8 cellular contexts compared by ENCODE assay signal in genomic region chr6:2931970-2932748, GRCh38. TPM values are rescaled to one million over a fixed set of nuclear protein-coding genes. Genes with fewer than 3 reads are reported as not detected.
A peak's percentile ranks its signal among the peaks of the same experiment; 100 is the strongest.
DNase-seq lines count a peak whose midpoint lies in the region; ATAC-seq, FAIRE-seq and TF ChIP-seq lines count a peak whose summit lies in the region.

No MANE protein-coding gene starts in this region.

- TF ChIP-seq CTCF in GM12865 (IDR thresholded peaks at IDR 0.05; ENCODE audit: insufficient read depth, low read depth, low read length, missing control alignments) = peak; percentile 99
- peak; percentile 91 for TF ChIP-seq CTCF in astrocyte (IDR thresholded peaks at IDR 0.05; ENCODE audit: insufficient read depth, low read depth, low read length)
- TF ChIP-seq CTCF in hepatocyte (IDR thresholded peaks at IDR 0.05; ENCODE audit: poor library complexity) = peak; percentile 89
- peak; percentile 87 to 98 (median 91) for TF ChIP-seq CTCF in gastrocnemius medialis (IDR thresholded peaks at IDR 0.05 in 4 of 5, conservative IDR thresholded peaks at IDR 0.05 in 1 of 5)

- H3K27ac Mint-ChIP-seq in T-helper 2 cell treated with Interferon-gamma antibody and Interleukin-4, amounts not matched to agents 5 μg/mL and 100 μg/mL, for 36 hours = peak overlapping the region; percentile 73
- peak overlapping the region; percentile 41 for H3K27ac Mint-ChIP-seq in astrocyte (ENCODE audit: unreplicated experiment)

- peak overlapping the region; percentile 16 for H2AFZ ChIP-seq in astrocyte (ENCODE audit: low read depth, low read length)
- H2AFZ ChIP-seq in hepatocyte = no peak overlapping the region

- FAIRE-seq in astrocyte (lab: Jason Lieb, UNC) = no peak

- 22% methylated on average over 11 of the region's 11 CpGs for WGBS in hepatocyte (ENCODE audit: low lambda C conversion rate, missing lambda C conversion rate)

- H3K36me3 ChIP-seq in astrocyte (ENCODE audit: insufficient read depth, low read length) (no peaks in the 10 kb centered on the region), hepatocyte (replicated peaks; ENCODE audit: insufficient read depth, low read depth) (no peaks in the 10 kb centered on the region), gastrocnemius medialis (no peaks in the 10 kb centered on the region)

- ATAC-seq in HG02885 (IDR thresholded peaks at IDR 0.05; ENCODE audit: poor library complexity, unreplicated experiment) = peak; percentile 81
- ATAC-seq in gastrocnemius medialis = peak; percentile 99 to 100
- no peak for ATAC-seq in GM21360 (IDR thresholded peaks at IDR 0.05; ENCODE audit: unreplicated experiment)

- peaks cover 21% of the 10 kb centered on the region for H3K4me1 Mint-ChIP-seq in T-helper 2 cell treated with Interferon-gamma antibody and Interleukin-4, amounts not matched to agents 5 μg/mL and 100 μg/mL, for 36 hours (ENCODE audit: low read depth)
- no peaks in the 10 kb centered on the region for H3K4me1 Mint-ChIP-seq in astrocyte (ENCODE audit: low read depth, unreplicated experiment)

- in situ Hi-C loops in gastrocnemius medialis (cut with MboI; ENCODE audit: low sequenced_read_pairs in 4 of 4) = loop anchor here (5.0 to 10.0 kb wide), 3 partner anchors 85 to 147 kb away; partner anchors contain the start of gene SERPINB1 (in 2 of the 4)

- no peak overlapping the region for H3K9ac ChIP-seq in astrocyte (ENCODE audit: low read length)

- H3K4me1 ChIP-seq in astrocyte (ENCODE audit: insufficient read depth, low read length) (no peaks in the 10 kb centered on the region), hepatocyte (ENCODE audit: insufficient read depth) (no peaks in the 10 kb centered on the region), gastrocnemius medialis (peaks cover 4 to 5% of the 10 kb centered on the region in 2 donors)

- TF ChIP-seq POLR2A in gastrocnemius medialis (IDR thresholded peaks at IDR 0.05) = no peak

- H4K20me1 ChIP-seq in astrocyte (ENCODE audit: insufficient read depth, low read length) (no peaks in the 10 kb centered on the region), hepatocyte (ENCODE audit: insufficient read depth, poor library complexity, severe bottlenecking) (no peaks in the 10 kb centered on the region)

- peaks cover 12% of the 10 kb centered on the region for H3K36me3 Mint-ChIP-seq in T-helper 2 cell treated with Interferon-gamma antibody and Interleukin-4, amounts not matched to agents 5 μg/mL and 100 μg/mL, for 36 hours (ENCODE audit: low read depth)
- no peaks in the 10 kb centered on the region for H3K36me3 Mint-ChIP-seq in astrocyte (ENCODE audit: low read depth, unreplicated experiment)

- intact Hi-C loops in gastrocnemius medialis (cut with DNase I; ENCODE audit: low total_unique reads) = loop anchor here (1.0 kb wide), 2 partner anchors 86 to 141 kb away; no protein-coding TSS in a partner anchor

- no peaks in the 10 kb centered on the region for H3K27me3 Mint-ChIP-seq in T-helper 2 cell treated with Interferon-gamma antibody and Interleukin-4, amounts not matched to agents 5 μg/mL and 100 μg/mL, for 36 hours (ENCODE audit: low read depth)
- peaks cover 8% of the 10 kb centered on the region for H3K27me3 Mint-ChIP-seq in astrocyte (ENCODE audit: low read depth, unreplicated experiment)

- H3K27me3 ChIP-seq in astrocyte (ENCODE audit: insufficient read depth, low read length) = peaks cover 3% of the 10 kb centered on the region
- no peaks in the 10 kb centered on the region for H3K27me3 ChIP-seq in hepatocyte
- no peaks in the 10 kb centered on the region for H3K27me3 ChIP-seq in gastrocnemius medialis

- H3K79me2 ChIP-seq in astrocyte (ENCODE audit: insufficient read depth, low read length) (no peaks in the 10 kb centered on the region), hepatocyte (no peaks in the 10 kb centered on the region)

- no peak overlapping the region for H3K4me3 ChIP-seq in GM12865 (ENCODE audit: low read depth, low read length)
- no peak overlapping the region for H3K4me3 ChIP-seq in astrocyte (ENCODE audit: insufficient read depth, low read depth, low read length)
- H3K4me3 ChIP-seq in hepatocyte = no peak overlapping the region
- H3K4me3 ChIP-seq in gastrocnemius medialis = peak overlapping the region in 1 of 4 donors; percentile 6

- peaks cover 17% of the 10 kb centered on the region for H3K9me3 Mint-ChIP-seq in T-helper 2 cell treated with Interferon-gamma antibody and Interleukin-4, amounts not matched to agents 5 μg/mL and 100 μg/mL, for 36 hours
- peaks cover 3% of the 10 kb centered on the region for H3K9me3 Mint-ChIP-seq in astrocyte (ENCODE audit: unreplicated experiment)

- no peak overlapping the region for H3K4me2 ChIP-seq in astrocyte (ENCODE audit: low read length)
- peak overlapping the region; percentile 72 for H3K4me2 ChIP-seq in hepatocyte

- H3K9me2 ChIP-seq in hepatocyte (replicated peaks; ENCODE audit: insufficient read depth) = no peaks in the 10 kb centered on the region

- no peaks in the 10 kb centered on the region for H3K9me3 ChIP-seq in astrocyte (ENCODE audit: insufficient read depth, low read depth, low read length)
- H3K9me3 ChIP-seq in hepatocyte (ENCODE audit: low read depth) = no peaks in the 10 kb centered on the region
- no peaks in the 10 kb centered on the region for H3K9me3 ChIP-seq in gastrocnemius medialis

- peak overlapping the region; percentile 39 for H3K4me3 Mint-ChIP-seq in T-helper 2 cell treated with Interferon-gamma antibody and Interleukin-4, amounts not matched to agents 5 μg/mL and 100 μg/mL, for 36 hours
- H3K4me3 Mint-ChIP-seq in astrocyte (ENCODE audit: unreplicated experiment) = no peak overlapping the region

- no peak overlapping the region for H3K27ac ChIP-seq in astrocyte (ENCODE audit: low read depth, low read length)
- no peak overlapping the region for H3K27ac ChIP-seq in hepatocyte
- H3K27ac ChIP-seq in gastrocnemius medialis = peak overlapping the region; percentile 33 to 59 (median 54)

- peak; percentile 87 for DNase-seq in GM12865 (ENCODE audit: low read depth)
- DNase-seq in NCI-H1694 (lab: John Stamatoyannopoulos, UW) = peak; percentile 25
- peak; percentile 80 for DNase-seq in T-helper 2 cell treated with Interferon-gamma antibody and Interleukin-4, amounts not matched to agents 5 μg/mL and 100 μg/mL, for 36 hours (ENCODE audit: low spot score)
- peak; percentile 27 for DNase-seq in astrocyte (ENCODE audit: low read depth)
- peak; percentile 87 for DNase-seq in hepatocyte (ENCODE audit: low spot score)
- DNase-seq in gastrocnemius medialis = peak; percentile 72 to 88

RNA-seq across cellular contexts. Expression of gene SERPINB9, which starts 29.1 kb away (rescaled TPM):
- total RNA-seq in astrocyte (2.1 and 6.0 TPM in 2 replicates), hepatocyte (37.2 and 51.1 TPM in 2 replicates), gastrocnemius medialis (1 to 10 TPM; 1.0 to 2.1 (median 1.6) TPM)
- polyA plus RNA-seq in hepatocyte = 60.5 and 70.0 TPM in 2 replicates

RNA-seq across cellular contexts. Expression of gene SERPINB6, which starts 39.2 kb away (rescaled TPM):
- total RNA-seq in astrocyte (68.4 and 75.3 TPM in 2 replicates), hepatocyte (77.7 and 87.9 TPM in 2 replicates), gastrocnemius medialis (100 to 1,000 TPM; 114 to 260 (median 189) TPM)
- polyA plus RNA-seq in hepatocyte = 109 and 117 TPM in 2 replicates

Comparison
In these comparisons a context has a peak if more than half of its experiments do, and no peak if none do; other contexts are left out.
1. DNase-seq: peak in every context shown above with its lines; median percentile 87 in GM12865; 87 in hepatocyte; 80 in T-helper 2 cell treated with Interferon-gamma antibody and Interleukin-4, amounts not matched to agents 5 μg/mL and 100 μg/mL, for 36 hours; 80 in gastrocnemius medialis; 27 in astrocyte; 25 in NCI-H1694.
2. H3K27ac ChIP-seq: peak in gastrocnemius medialis (4 of 4); none in astrocyte (single experiment) and hepatocyte (single experiment).
3. Peak in every context shown above with its lines, with median percentiles within 50 percentile points of each other: CTCF ChIP-seq.